Comparison of ENCODE assay signal across 19 cellular contexts in the genomic region with DNA sequence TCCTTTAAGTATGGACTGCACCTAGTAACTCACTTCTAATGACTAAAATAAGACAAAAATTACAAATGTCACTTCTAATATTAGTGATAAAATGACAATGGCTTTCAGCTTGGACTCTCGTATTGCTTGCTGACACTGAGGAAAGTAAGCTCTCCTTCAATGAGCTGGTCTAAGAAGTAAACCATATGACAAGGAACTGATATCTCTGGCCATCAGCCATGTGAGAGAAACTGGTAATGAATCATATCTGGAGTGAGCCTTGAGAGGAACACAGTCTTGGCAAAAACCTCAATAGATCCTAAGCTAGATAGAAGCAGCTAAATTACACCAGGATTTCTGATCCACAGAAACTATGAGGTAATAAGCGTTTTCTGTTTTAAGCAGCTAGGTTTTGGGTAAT.
DNase-seq lines count a peak whose midpoint lies in the region; ATAC-seq and TF ChIP-seq lines count a peak whose summit lies in the region.
"Had no signal": no experiment of that assay in that cellular context is flagged by ENCODE, and none has a peak within 500 bp of the region (broad histone marks: within the 10 kb centered on the region; RNA-seq: fewer than 3 reads in every experiment).

No MANE protein-coding gene starts in this region.

- H3K9ac ChIP-seq in adipocyte (ENCODE audit: low read length) = no peak overlapping the region

- in situ Hi-C loops in GM13977 (cut with MboI; ENCODE audit: low pct_unique_long_range_greater_than_20kb, low sequenced_read_pairs, unreplicated experiment) = no loop called here

- no peaks in the 10 kb centered on the region for H3K36me3 ChIP-seq in adipocyte (ENCODE audit: control insufficient read depth, insufficient read depth, low read length, severe bottlenecking)
- H3K36me3 ChIP-seq: MG63 had no signal

- no peaks in the 10 kb centered on the region for H3K4me1 ChIP-seq in adipocyte (ENCODE audit: control insufficient read depth, insufficient read depth, low read length)
- H3K4me1 ChIP-seq: body of pancreas had no signal

- DNase-seq in GM03348 (ENCODE audit: low spot score) (peak; percentile 12), LHCN-M2 (ENCODE audit: low read depth) (peak; percentile 70), adipocyte (ENCODE audit: low read depth) (peak; percentile 68), fibroblast of villous mesenchyme (ENCODE audit: low read depth) (peak; percentile 50), GM13977 (ENCODE audit: low spot score) (no peak), GOT3 (lab: John Stamatoyannopoulos, UW) (no peak), activated gamma-delta T cell (lab: John Stamatoyannopoulos, UW) (no peak)
- DNase-seq: activated CD4-positive, alpha-beta memory T cell treated with anti-CD3 and anti-CD28 coated beads, Interleukin-2, amount 10 ng/mL, durations not matched to agents 7 days and 5 days; activated T-cell treated with anti-CD3 and anti-CD28 coated beads, Interleukin-2, amount 50 U/mL, for 24 hours; body of pancreas; CD8-positive, alpha-beta T cell; MG63; naive B cell; NCI-H446 treated with DMSO at 0.1 percent for 48 hours; stimulated activated CD4-positive, alpha-beta T cell treated with anti-CD3 and anti-CD28 coated beads, Interleukin-2, amount 100 ng/mL, for 24 hours; stimulated activated naive CD8-positive, alpha-beta T cell treated with anti-CD3 and anti-CD28 coated beads, Interleukin-15, amount 100 ng/mL, for 72 hours; T-helper 1 cell had no signal

- no peak overlapping the region for H3K4me3 ChIP-seq in adipocyte (ENCODE audit: low read length)
- H3K4me3 ChIP-seq in fibroblast of villous mesenchyme (ENCODE audit: low read depth, low read length) = no peak overlapping the region
- H3K4me3 ChIP-seq: body of pancreas, MG63 had no signal

- no peak for TF ChIP-seq CTCF in fibroblast of villous mesenchyme (IDR thresholded peaks at IDR 0.05; ENCODE audit: insufficient read depth, low read depth, low read length)
- TF ChIP-seq CTCF in GM13977 (IDR thresholded peaks at IDR 0.05; ENCODE audit: extremely low read depth, insufficient read depth, missing control alignments) = no peak

- H3K27me3 ChIP-seq in adipocyte (replicated peaks; ENCODE audit: control insufficient read depth, insufficient read depth, low read length) = no peaks in the 10 kb centered on the region
- H3K27me3 ChIP-seq: MG63 had no signal

- no peaks in the 10 kb centered on the region for H3K9me3 ChIP-seq in adipocyte (ENCODE audit: control insufficient read depth, low read length)
- H3K9me3 ChIP-seq: MG63 had no signal

- no peak for ATAC-seq in HG02981 (IDR thresholded peaks at IDR 0.05; ENCODE audit: unreplicated experiment)
- ATAC-seq: body of pancreas; CD8-positive, alpha-beta T cell; stimulated activated naive CD8-positive, alpha-beta T cell treated with anti-CD3 and anti-CD28 coated beads, Interleukin-15, amount 100 ng/mL, for 72 hours; WTC11 had no signal

Comparison
In these comparisons a context has a peak if more than half of its experiments do, and no peak if none do; other contexts are left out.
1. DNase-seq: peak in GM03348 (single experiment), LHCN-M2 (single experiment), adipocyte (single experiment) and fibroblast of villous mesenchyme (single experiment); none in GM13977 (single experiment), GOT3 (single experiment) and activated gamma-delta T cell (single experiment).